25 cellular contexts compared by ENCODE assay signal in genomic region chr7:44231088-44231487, GRCh38. TPM values are rescaled to one million over a fixed set of nuclear protein-coding genes. Genes with fewer than 3 reads are reported as not detected.
"Had no signal": no experiment of that assay in that cellular context is flagged by ENCODE, and none has a peak within 500 bp of the region (broad histone marks: within the 10 kb centered on the region; RNA-seq: fewer than 3 reads in every experiment).

No MANE protein-coding gene starts in this region.

- H3K27ac ChIP-seq: ascending aorta, Peyer's patch had no signal

- H3K4me1 ChIP-seq: ascending aorta, Peyer's patch had no signal

- H3K4me3 ChIP-seq: ascending aorta, Peyer's patch had no signal

- H3K27me3 ChIP-seq: ascending aorta, Peyer's patch had no signal

- ATAC-seq: activated naive CD4-positive, alpha-beta T cell treated with anti-CD3 and anti-CD28 coated beads, Interleukin-2, amount 50 U/mL, for 72 hours; activated naive CD8-positive, alpha-beta T cell treated with anti-CD3 and anti-CD28 coated beads, Interleukin-2, amount 50 U/mL, for 24 hours; T-helper 17 cell had no signal

- H3K36me3 ChIP-seq: ascending aorta, Peyer's patch had no signal

- DNase-seq: activated CD4-positive, alpha-beta memory T cell treated with anti-CD3 and anti-CD28 coated beads for 36 hours; activated CD4-positive, alpha-beta T cell treated with anti-CD3 and anti-CD28 coated beads, Interleukin-2, amount 10 ng/mL, durations not matched to agents 7 days and 5 days; activated CD4-positive, CD25-positive, alpha-beta regulatory T cell; activated CD8-positive, alpha-beta memory T cell treated with anti-CD3 and anti-CD28 coated beads for 24 hours; activated effector memory CD4-positive, alpha-beta T cell treated with anti-CD3 and anti-CD28 coated beads, Interleukin-2, amount 50 U/mL, for 16 hours; activated naive CD4-positive, alpha-beta T cell treated with Interleukin-2 at 50 U/mL for 16 hours; activated naive CD8-positive, alpha-beta T cell treated with anti-CD3 and anti-CD28 coated beads, Interleukin-2, amount 50 U/mL, for 24 hours; activated T-cell treated with anti-CD3 and anti-CD28 coated beads, Interleukin-2, amount 50 U/mL, for 4 hours; amniotic stem cell; MM.1S; NCI-H1105; NCI-H1436; NCI-H1694 treated with DMSO at 0.1 percent for 48 hours; NCI-H2029 treated with DMSO at 0.1 percent for 48 hours; NCI-H345; NCI-H510A; NCI-H526 treated with DMSO at 0.1 percent for 48 hours; NCI-H82; OCI-M1; Peyer's patch; SIG-M5; T-helper 17 cell; T-helper 9 cell had no signal

- H3K9me3 ChIP-seq: ascending aorta, Peyer's patch had no signal

RNA-seq across cellular contexts. Expression of gene GCK, which starts 41.8 kb away (rescaled TPM):
- total RNA-seq: activated CD4-positive, alpha-beta T cell treated with anti-CD3 and anti-CD28 coated beads, Interleukin-2, amount 10 ng/mL, durations not matched to agents 7 days and 5 days; Peyer's patch had no signal
